8 cellular contexts compared by ENCODE assay signal in the genomic region with DNA sequence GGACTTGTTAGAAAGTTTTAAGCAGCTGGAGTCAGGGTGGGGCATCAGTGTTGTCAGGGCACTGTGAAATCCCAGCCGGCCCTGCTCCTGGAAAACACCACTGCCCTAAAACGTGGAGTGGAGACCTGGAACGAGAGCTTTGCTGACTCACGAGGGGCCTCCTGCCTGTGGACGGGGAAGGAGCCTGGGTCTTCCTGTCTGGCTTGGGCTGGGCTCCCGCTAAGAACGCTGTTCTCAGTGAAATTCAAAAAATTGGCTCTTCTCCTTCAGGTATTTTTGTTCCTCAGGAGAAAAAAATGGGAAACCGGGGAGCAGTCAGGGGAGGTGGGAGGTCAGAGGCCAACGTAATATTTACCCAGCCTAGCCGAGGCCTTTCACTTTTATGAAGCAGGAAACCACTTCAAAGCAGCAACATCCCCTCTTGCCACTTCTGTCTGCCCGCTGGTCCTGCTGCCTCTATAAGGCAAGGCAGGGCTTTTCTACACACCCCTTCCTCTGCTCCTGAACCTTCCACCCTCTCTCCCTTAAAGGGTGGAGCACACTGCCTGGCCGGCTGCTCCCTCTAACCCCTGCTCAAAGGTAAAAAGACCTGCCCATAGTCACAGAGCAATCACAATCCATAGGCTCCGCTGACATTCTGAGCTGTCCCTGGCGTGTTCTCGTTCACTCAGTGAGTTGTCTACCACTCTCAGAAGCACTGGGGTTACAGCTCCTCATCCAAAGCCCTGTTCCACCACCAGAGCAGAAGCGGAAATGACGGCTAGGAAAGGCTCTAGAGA. TPM values are rescaled to one million over a fixed set of nuclear protein-coding genes. Genes with fewer than 3 reads are reported as not detected.
DNase-seq lines count a peak whose midpoint lies in the region; ATAC-seq and TF ChIP-seq lines count a peak whose summit lies in the region.

No MANE protein-coding gene starts in this region.

- TF ChIP-seq CTCF in right atrium auricular region (IDR thresholded peaks at IDR 0.05), result no peak

- no peaks in the 10 kb centered on the region for H3K9me3 Mint-ChIP-seq in activated T-helper 17 cell treated with anti-CD3 and anti-CD28 coated beads, Interleukin-2, amount 50 U/mL, for 72 hours
- H3K9me3 Mint-ChIP-seq in stimulated activated effector memory CD8-positive, alpha-beta T cell treated with anti-CD3 and anti-CD28 coated beads, Interleukin-12 subunit alpha, Interleukin-12 subunit beta, amount 100 ng/mL, for 72 hours, result no peaks in the 10 kb centered on the region

- peak overlapping the region; percentile 79 for H2AFZ ChIP-seq in ACC112 (ENCODE audit: low read length, unreplicated experiment)

- no peaks in the 10 kb centered on the region for H3K36me3 ChIP-seq in ACC112 (ENCODE audit: insufficient read depth, low read length)
- H3K36me3 ChIP-seq in right atrium auricular region, result no peaks in the 10 kb centered on the region

- no peak overlapping the region for H3K27ac Mint-ChIP-seq in activated T-helper 17 cell treated with anti-CD3 and anti-CD28 coated beads, Interleukin-2, amount 50 U/mL, for 72 hours
- no peak overlapping the region for H3K27ac Mint-ChIP-seq in stimulated activated effector memory CD8-positive, alpha-beta T cell treated with anti-CD3 and anti-CD28 coated beads, Interleukin-12 subunit alpha, Interleukin-12 subunit beta, amount 100 ng/mL, for 72 hours

- peaks cover 5% of the 10 kb centered on the region for H3K4me1 Mint-ChIP-seq in activated T-helper 17 cell treated with anti-CD3 and anti-CD28 coated beads, Interleukin-2, amount 50 U/mL, for 72 hours
- peaks cover 11% of the 10 kb centered on the region for H3K4me1 Mint-ChIP-seq in stimulated activated effector memory CD8-positive, alpha-beta T cell treated with anti-CD3 and anti-CD28 coated beads, Interleukin-12 subunit alpha, Interleukin-12 subunit beta, amount 100 ng/mL, for 72 hours

- in situ Hi-C loops in ACHN (cut with HindIII; ENCODE audit: low pct_ligation_motif_present, low pct_unique_long_range_greater_than_20kb, low sequenced_read_pairs), result no loop called here

- H3K27me3 Mint-ChIP-seq in activated T-helper 17 cell treated with anti-CD3 and anti-CD28 coated beads, Interleukin-2, amount 50 U/mL, for 72 hours, result peaks cover 37% of the 10 kb centered on the region

- no peaks in the 10 kb centered on the region for H3K9me3 ChIP-seq in right atrium auricular region

- peaks cover 96% of the 10 kb centered on the region for H3K4me1 ChIP-seq in ACC112 (ENCODE audit: control insufficient read depth, insufficient read depth, low read length, unreplicated experiment)
- H3K4me1 ChIP-seq in right atrium auricular region, result peaks cover 0 to 89% of the 10 kb centered on the region in 2 donors

- peak; percentile 72 for ATAC-seq in HG02610 (IDR thresholded peaks at IDR 0.05; ENCODE audit: unreplicated experiment)
- ATAC-seq in activated T-helper 17 cell treated with anti-CD3 and anti-CD28 coated beads, Interleukin-2, amount 50 U/mL, for 72 hours (replicated peaks), result peak; percentile 38
- peak; percentile 57 for ATAC-seq in stimulated activated effector memory CD8-positive, alpha-beta T cell treated with anti-CD3 and anti-CD28 coated beads, Interleukin-12 subunit alpha, Interleukin-12 subunit beta, amount 100 ng/mL, for 72 hours
- no peak for ATAC-seq in GM21528 (IDR thresholded peaks at IDR 0.05; ENCODE audit: low FRiP score, unreplicated experiment)

- H3K27me3 ChIP-seq in ACC112 (ENCODE audit: insufficient read depth, low read length) (no peaks in the 10 kb centered on the region), right atrium auricular region (no peaks in the 10 kb centered on the region)

- peak overlapping the region; percentile 6 for H3K4me3 Mint-ChIP-seq in activated T-helper 17 cell treated with anti-CD3 and anti-CD28 coated beads, Interleukin-2, amount 50 U/mL, for 72 hours
- peak overlapping the region; percentile 21 for H3K4me3 Mint-ChIP-seq in stimulated activated effector memory CD8-positive, alpha-beta T cell treated with anti-CD3 and anti-CD28 coated beads, Interleukin-12 subunit alpha, Interleukin-12 subunit beta, amount 100 ng/mL, for 72 hours

- DNase-seq in right atrium auricular region (ENCODE audit: low spot score), result peak; percentile 85
- DNase-seq in stimulated activated effector memory CD8-positive, alpha-beta T cell treated with anti-CD3 and anti-CD28 coated beads, Interleukin-12 subunit alpha, Interleukin-12 subunit beta, amount 100 ng/mL, for 72 hours (ENCODE audit: low spot score in 2 of 2), result no peak
- DNase-seq in Ammon's horn (ENCODE audit: low spot score), result no peak
- no peak for DNase-seq in ACHN

- peaks cover 99% of the 10 kb centered on the region for H3K79me2 ChIP-seq in ACC112 (ENCODE audit: control insufficient read depth, insufficient read depth, low read length, unreplicated experiment)

- H3K27ac ChIP-seq in ACC112 (ENCODE audit: low read depth, low read length), result peak overlapping the region; percentile 69
- peak overlapping the region; percentile 51 to 70 for H3K27ac ChIP-seq in right atrium auricular region

- H3K36me3 Mint-ChIP-seq in activated T-helper 17 cell treated with anti-CD3 and anti-CD28 coated beads, Interleukin-2, amount 50 U/mL, for 72 hours (ENCODE audit: low read depth), result no peaks in the 10 kb centered on the region
- H3K36me3 Mint-ChIP-seq in stimulated activated effector memory CD8-positive, alpha-beta T cell treated with anti-CD3 and anti-CD28 coated beads, Interleukin-12 subunit alpha, Interleukin-12 subunit beta, amount 100 ng/mL, for 72 hours, result no peaks in the 10 kb centered on the region

- H3K4me3 ChIP-seq in ACC112 (ENCODE audit: low read depth, low read length) (peak overlapping the region; percentile 25; the same call in 1 of the 2 replicates), right atrium auricular region (no peak overlapping the region)

RNA-seq across cellular contexts. Expression of a gene that starts 8.0 kb away (rescaled TPM):
- under 1 TPM in 1 of 2 donors, not detected in 1; 0.09 TPM for total RNA-seq in activated T-helper 17 cell treated with anti-CD3 and anti-CD28 coated beads, Interleukin-2, amount 50 U/mL, for 72 hours
- total RNA-seq in right atrium auricular region, result 10 to 100 TPM; 10.8 to 23.8 TPM

Comparison
In these comparisons a context has a peak if more than half of its experiments do, and no peak if none do; other contexts are left out.
1. RNA of a gene that starts 8.0 kb away (total RNA-seq): 10.8 to 23.8 TPM in right atrium auricular region; 0.09 TPM in activated T-helper 17 cell treated with anti-CD3 and anti-CD28 coated beads, Interleukin-2, amount 50 U/mL, for 72 hours; every median in the first group is over 10 times any median in the second.